ENCODE assay signal across 13 cellular contexts in the genomic region with DNA sequence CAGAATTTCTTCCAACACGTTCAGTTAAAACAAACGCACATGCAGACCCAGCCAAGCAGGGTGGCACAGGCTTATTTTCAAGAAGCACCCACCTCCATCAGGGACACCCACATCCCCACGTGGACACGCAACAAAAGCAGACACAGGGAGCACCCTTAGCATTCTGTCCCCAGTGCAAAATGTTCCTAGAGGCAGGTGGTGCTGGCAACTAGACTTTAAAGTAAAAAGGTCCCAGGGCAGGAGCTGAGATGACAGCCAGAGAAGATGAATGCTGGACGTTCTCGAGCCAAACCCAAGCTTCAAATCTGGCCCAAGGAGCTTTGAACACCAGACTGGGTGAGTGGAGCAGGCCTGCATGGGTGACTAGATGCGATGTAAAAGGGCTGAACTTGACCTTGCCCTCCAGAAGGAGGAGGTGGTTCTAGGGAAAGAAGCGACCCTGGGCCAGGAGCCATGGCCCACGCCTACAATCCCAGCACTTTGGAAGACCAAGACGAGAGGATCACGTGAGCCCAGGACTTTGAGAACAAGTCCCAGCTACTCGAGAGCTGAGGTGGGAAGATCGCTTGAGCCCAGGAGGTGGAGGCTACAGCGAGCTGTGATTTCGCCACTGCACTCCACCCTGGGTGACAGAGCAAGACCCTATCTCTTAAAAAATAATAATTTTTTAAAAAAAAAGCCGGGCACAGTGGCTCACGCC. TPM values are rescaled to one million over a fixed set of nuclear protein-coding genes. Genes with fewer than 3 reads are reported as not detected.
DNase-seq lines count a peak whose midpoint lies in the region; ATAC-seq and TF ChIP-seq lines count a peak whose summit lies in the region.
"Had no signal": no experiment of that assay in that cellular context is flagged by ENCODE, and none has a peak within 500 bp of the region (broad histone marks: within the 10 kb centered on the region; RNA-seq: fewer than 3 reads in every experiment).

No MANE protein-coding gene starts in this region.

- H3K9me3 ChIP-seq in CD4-positive, CD25-positive, alpha-beta regulatory T cell (ENCODE audit: control insufficient read depth in 2 of 2, low read length in 2 of 2), result no peaks in the 10 kb centered on the region
- H3K9me3 ChIP-seq in IMR-90 (ENCODE audit: control insufficient read depth, insufficient read depth, low read length), result no peaks in the 10 kb centered on the region
- H3K9me3 ChIP-seq in neural progenitor cell (ENCODE audit: low read depth), result no peaks in the 10 kb centered on the region
- H3K9me3 ChIP-seq: pancreas had no signal

- peak overlapping the region; percentile 33; the same call in 1 of the 2 replicates for H3K23ac ChIP-seq in IMR-90 (ENCODE audit: low read depth, low read length)

- peak overlapping the region in 1 of 2 experiments; percentile 72; a peak in 2 of 4 replicates for H4K8ac ChIP-seq in IMR-90 (ENCODE audit: low read depth in 2 of 2, low read length in 2 of 2)

- H2BK5ac ChIP-seq in IMR-90 (ENCODE audit: low read depth, low read length, poor library complexity, severe bottlenecking), result no peak overlapping the region

- ATAC-seq in CD4-positive, CD25-positive, alpha-beta regulatory T cell (ENCODE audit: low read depth in 2 of 2), result no peak
- ATAC-seq in IMR-90 (ENCODE audit: low read depth), result no peak
- no peak for ATAC-seq in effector memory CD8-positive, alpha-beta T cell (replicated peaks)
- ATAC-seq in HG02852 (IDR thresholded peaks at IDR 0.05; ENCODE audit: unreplicated experiment), result no peak
- no peak for ATAC-seq in GM21723 (IDR thresholded peaks at IDR 0.05; ENCODE audit: unreplicated experiment)
- ATAC-seq: pancreas had no signal

- H2BK120ac ChIP-seq in IMR-90 (ENCODE audit: low read depth, low read length), result peak overlapping the region; percentile 81; the same call in 1 of the 2 replicates

- H3K36me3 Mint-ChIP-seq in CD4-positive, CD25-positive, alpha-beta regulatory T cell, result peaks cover 28% of the 10 kb centered on the region
- peaks cover 57% of the 10 kb centered on the region for H3K36me3 Mint-ChIP-seq in effector memory CD8-positive, alpha-beta T cell (ENCODE audit: insufficient read depth)
- peaks cover 22% of the 10 kb centered on the region for H3K36me3 Mint-ChIP-seq in neural progenitor cell

- peak overlapping the region; percentile 37 for H4K91ac ChIP-seq in IMR-90 (ENCODE audit: insufficient read depth, low read depth, low read length)

- H2AK9ac ChIP-seq in IMR-90 (replicated peaks; ENCODE audit: low read depth, low read length, poor library complexity), result peak overlapping the region; percentile 84

- H3K27me3 ChIP-seq in CD4-positive, CD25-positive, alpha-beta regulatory T cell (ENCODE audit: control insufficient read depth, insufficient read depth, low read length), result no peaks in the 10 kb centered on the region
- H3K27me3 ChIP-seq in IMR-90 (ENCODE audit: control insufficient read depth, insufficient read depth, low read length), result no peaks in the 10 kb centered on the region
- no peaks in the 10 kb centered on the region for H3K27me3 ChIP-seq in neural progenitor cell
- no peaks in the 10 kb centered on the region for H3K27me3 ChIP-seq in dorsolateral prefrontal cortex
- H3K27me3 ChIP-seq: pancreas had no signal

- H2AFZ ChIP-seq in IMR-90 (replicated peaks; ENCODE audit: low read length, poor library complexity), result peak overlapping the region; percentile 80
- H2AFZ ChIP-seq in neural progenitor cell (replicated peaks), result no peak overlapping the region

- peaks cover 4% of the 10 kb centered on the region for H3K27me3 Mint-ChIP-seq in CD4-positive, CD25-positive, alpha-beta regulatory T cell
- no peaks in the 10 kb centered on the region for H3K27me3 Mint-ChIP-seq in effector memory CD8-positive, alpha-beta T cell
- H3K27me3 Mint-ChIP-seq in neural progenitor cell (ENCODE audit: insufficient read depth, low read depth), result peaks cover 13% of the 10 kb centered on the region

- CTCF ChIA-PET in IMR-90 (lab: Yijun Ruan, JAX), result no interaction called here

- DNase-seq in CD4-positive, CD25-positive, alpha-beta regulatory T cell, result no peak
- DNase-seq in IMR-90, result no peak
- DNase-seq in effector memory CD8-positive, alpha-beta T cell, result no peak
- no peak for DNase-seq in neural progenitor cell (ENCODE audit: low spot score)
- DNase-seq in dorsolateral prefrontal cortex, result no peak
- no peak for DNase-seq in middle frontal gyrus (ENCODE audit: extremely low spot score, low spot score)
- DNase-seq: foreskin melanocyte, GF-D8, NCI-H1930, pancreas had no signal

- H3K14ac ChIP-seq in IMR-90 (replicated peaks; ENCODE audit: low read depth, low read length), result peak overlapping the region; percentile 88

- H3K4me3 Mint-ChIP-seq in CD4-positive, CD25-positive, alpha-beta regulatory T cell, result peak overlapping the region in 1 of 4 donors; percentile 83
- H3K4me3 Mint-ChIP-seq in effector memory CD8-positive, alpha-beta T cell, result peak overlapping the region in 1 of 2 donors; percentile 44
- peak overlapping the region; percentile 16 for H3K4me3 Mint-ChIP-seq in neural progenitor cell

- no peaks in the 10 kb centered on the region for H3K9me3 Mint-ChIP-seq in CD4-positive, CD25-positive, alpha-beta regulatory T cell
- no peaks in the 10 kb centered on the region for H3K9me3 Mint-ChIP-seq in effector memory CD8-positive, alpha-beta T cell
- H3K9me3 Mint-ChIP-seq in neural progenitor cell, result no peaks in the 10 kb centered on the region

- in situ Hi-C loops in IMR-90 (cut with MboI; ENCODE audit: low sequenced_read_pairs), result no loop called here

- BruUV-seq in IMR-90 (replicated peaks; lab: Mats Ljungman, UMichigan), result no TSS peak

- peak overlapping the region; percentile 93 for H3K27ac ChIP-seq in CD4-positive, CD25-positive, alpha-beta regulatory T cell (ENCODE audit: insufficient read depth, low read length, poor library complexity, severe bottlenecking)
- H3K27ac ChIP-seq in IMR-90 (ENCODE audit: insufficient read depth, low read length) (peak overlapping the region; percentile 44; the same call in 1 of the 2 replicates), neural progenitor cell (no peak overlapping the region), dorsolateral prefrontal cortex (peak overlapping the region in 23 of 59 donors; percentile 10 to 75 (median 50))
- H3K27ac ChIP-seq: C4-2B had no signal

- H3F3A ChIP-seq in neural progenitor cell (ENCODE audit: low read depth), result peaks cover 43% of the 10 kb centered on the region

- peaks cover 19% of the 10 kb centered on the region for H3K36me3 ChIP-seq in CD4-positive, CD25-positive, alpha-beta regulatory T cell (ENCODE audit: control insufficient read depth, insufficient read depth, low read length)
- H3K36me3 ChIP-seq in IMR-90 (ENCODE audit: control insufficient read depth, insufficient read depth, low read length) (peaks cover 3% of the 10 kb centered on the region; the same call in 1 of the 2 replicates), neural progenitor cell (no peaks in the 10 kb centered on the region)

- POLR2A ChIA-PET in IMR-90 (lab: Charles Lee; ENCODE audit: unreplicated experiment), result interaction anchor here (0.7 kb wide), 1 partner anchor 77 kb away, joined by 25 read pairs; no protein-coding TSS in a partner anchor

- H2AK5ac ChIP-seq in IMR-90 (ENCODE audit: low read depth, low read length), result peak overlapping the region; percentile 77; the same call in 1 of the 2 replicates

- no peak overlapping the region for H4K5ac ChIP-seq in IMR-90 (ENCODE audit: low read depth, low read length)

- peak overlapping the region; percentile 0; the same call in 1 of the 2 replicates for H3K18ac ChIP-seq in IMR-90 (ENCODE audit: low read depth, low read length)

- H4K20me1 ChIP-seq in IMR-90 (ENCODE audit: insufficient read depth, low read length) (peaks cover 12% of the 10 kb centered on the region; the same call in 1 of the 2 replicates), neural progenitor cell (ENCODE audit: low read depth) (peaks cover 97% of the 10 kb centered on the region)

- 44% methylated on average over 6 of the region's 17 CpGs; no CpG with 5 or more reads in 1 of the 2 experiments for WGBS in IMR-90 (ENCODE audit: extremely low coverage in 2 of 2, insufficient read length in 1 of 2), 2 experiments

- TF ChIP-seq CTCF in IMR-90 (conservative IDR thresholded peaks at IDR 0.05; ENCODE audit: low read depth, low read length) (no peak), neural progenitor cell (IDR thresholded peaks at IDR 0.05) (no peak), dorsolateral prefrontal cortex (IDR thresholded peaks at IDR 0.05 in 54 of 56, conservative IDR thresholded peaks at IDR 0.05 in 2 of 56; ENCODE audit: low read depth in 1 of 56, partially characterized antibody in 56 of 56) (no peak)

- H3K4ac ChIP-seq in IMR-90 (ENCODE audit: low read depth, low read length), result peak overlapping the region; percentile 77

- H3K4me2 ChIP-seq in IMR-90 (ENCODE audit: low read depth, low read length), result peak overlapping the region; percentile 24; the same call in 1 of the 2 replicates
- no peak overlapping the region for H3K4me2 ChIP-seq in neural progenitor cell

- dilution Hi-C loops in IMR-90 (cut with HindIII; ENCODE audit: low sequenced_read_pairs, unreplicated experiment), result no loop called here

- peaks cover 8 to 52% of the 10 kb centered on the region in 2 experiments for H3K79me1 ChIP-seq in IMR-90 (ENCODE audit: low read depth in 1 of 2, low read length in 2 of 2)

- no peak for TF ChIP-seq RAD21 in IMR-90 (IDR thresholded peaks at IDR 0.05; ENCODE audit: low read length)

- peaks cover 38% of the 10 kb centered on the region; the same call in 1 of the 2 replicates for H3K9me1 ChIP-seq in IMR-90 (ENCODE audit: insufficient read depth, low read length)

- H3K9ac ChIP-seq in IMR-90 (ENCODE audit: low read depth, low read length), result 0 out of 2 replicates have a peak overlapping the region, but pooled peaks have one; percentile 0
- H3K9ac ChIP-seq in neural progenitor cell, result no peak overlapping the region

- no peak for TF ChIP-seq POLR2A in IMR-90 (IDR thresholded peaks at IDR 0.05; ENCODE audit: low read depth, low read length)

- peaks cover 34 to 77% (median 51%) of the 10 kb centered on the region in 4 donors for H3K4me1 Mint-ChIP-seq in CD4-positive, CD25-positive, alpha-beta regulatory T cell
- peaks cover 55 to 66% of the 10 kb centered on the region in 2 donors for H3K4me1 Mint-ChIP-seq in effector memory CD8-positive, alpha-beta T cell (ENCODE audit: low read depth in 2 of 2)
- H3K4me1 Mint-ChIP-seq in neural progenitor cell, result peaks cover 52% of the 10 kb centered on the region

- H3K27ac Mint-ChIP-seq in CD4-positive, CD25-positive, alpha-beta regulatory T cell, result peak overlapping the region; percentile 35 to 84 (median 79)
- H3K27ac Mint-ChIP-seq in effector memory CD8-positive, alpha-beta T cell, result peak overlapping the region; percentile 95 to 98
- H3K27ac Mint-ChIP-seq in neural progenitor cell, result no peak overlapping the region

- peaks cover 81% of the 10 kb centered on the region for H3K79me2 ChIP-seq in neural progenitor cell (ENCODE audit: low read depth)

- peak overlapping the region; percentile 29; the same call in 1 of the 3 replicates for H2BK15ac ChIP-seq in IMR-90 (ENCODE audit: low read depth, low read length)

- peak overlapping the region; percentile 67 for H2BK20ac ChIP-seq in IMR-90 (ENCODE audit: low read depth, low read length)

- H3K4me1 ChIP-seq in CD4-positive, CD25-positive, alpha-beta regulatory T cell (ENCODE audit: control insufficient read depth, insufficient read depth, low read length, poor library complexity, severe bottlenecking), result peaks cover 54% of the 10 kb centered on the region
- H3K4me1 ChIP-seq in IMR-90 (ENCODE audit: control insufficient read depth, insufficient read depth, low read length) (peaks cover 36% of the 10 kb centered on the region), neural progenitor cell (peaks cover 35% of the 10 kb centered on the region)

- H3K56ac ChIP-seq in IMR-90 (ENCODE audit: extremely low read depth, insufficient read depth, low read length), result no peak overlapping the region

- intact Hi-C loops in IMR-90 (cut with micrococcal nuclease), result no loop called here
- intact Hi-C loops in dorsolateral prefrontal cortex (cut with DNase I), result loop anchor here in 1 of 2 donors (5.0 kb wide), 1 partner anchor 44 kb away; no protein-coding TSS in a partner anchor

- H3K4me3 ChIP-seq in CD4-positive, CD25-positive, alpha-beta regulatory T cell (ENCODE audit: low read depth, low read length), result no peak overlapping the region
- no peak overlapping the region for H3K4me3 ChIP-seq in IMR-90 (ENCODE audit: insufficient read depth, low read depth, low read length)
- H3K4me3 ChIP-seq in neural progenitor cell, result no peak overlapping the region
- no peak overlapping the region for H3K4me3 ChIP-seq in dorsolateral prefrontal cortex
- H3K4me3 ChIP-seq: pancreas had no signal

RNA-seq across cellular contexts. Expression of gene KDM2B, which starts 47.3 kb away (rescaled TPM):
- 128 TPM for total RNA-seq in CD4-positive, CD25-positive, alpha-beta regulatory T cell
- 10 to 100 TPM in 3 of 4 donors, 1 to 10 TPM in 1; 9.4 to 12.2 (median 11.0) TPM for polyA plus RNA-seq in CD4-positive, CD25-positive, alpha-beta regulatory T cell
- 21.1 and 24.2 TPM in 2 replicates for total RNA-seq in IMR-90 (2012; rRNA removed)
- 22.6 and 30.7 TPM in 2 replicates for polyA plus RNA-seq in IMR-90 (2012; rRNA removed)
- 19.7 and 20.6 TPM in 2 replicates for polyA plus RNA-seq in IMR-90 (2012; cell fraction: cytosol; rRNA removed)
- 51.3 and 95.2 TPM in 2 replicates for polyA plus RNA-seq in IMR-90 (2012; cell fraction: nucleus; rRNA removed; ENCODE audit: low replicate concordance)
- 85.3 and 158 TPM in 2 replicates for total RNA-seq in neural progenitor cell (ENCODE audit: low replicate concordance)
- total RNA-seq in dorsolateral prefrontal cortex, result 10 to 100 TPM; 32.1 to 60.8 (median 45.3) TPM
